In the genomic region with DNA sequence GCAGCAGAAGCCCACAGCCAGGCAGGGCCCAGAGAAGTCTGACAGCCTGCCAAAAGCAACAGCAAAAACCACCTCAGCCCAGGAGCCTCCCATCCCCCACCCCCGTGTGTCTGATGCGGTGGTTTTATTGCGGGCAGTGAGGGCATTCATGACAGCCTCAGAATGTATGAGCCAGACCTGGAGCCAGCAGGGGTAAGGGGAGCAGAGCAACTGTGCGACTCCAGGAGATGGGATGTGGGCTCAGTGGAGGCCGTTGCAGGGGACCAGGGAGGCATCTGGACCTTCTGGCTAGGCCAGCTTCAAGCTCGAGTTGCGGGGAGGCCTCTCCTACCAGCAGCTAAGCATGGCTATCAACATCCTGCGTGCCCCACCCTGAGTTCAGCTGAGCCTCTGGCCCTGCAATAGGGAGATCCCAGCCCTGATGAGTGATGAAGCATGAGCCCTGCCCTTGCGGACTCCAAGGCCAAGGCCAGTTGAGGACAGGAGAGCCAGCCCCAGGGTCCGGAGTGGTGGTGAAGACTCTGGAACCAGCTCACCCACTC, we compare ENCODE assay signal across 10 cellular contexts. TPM values are rescaled to one million over a fixed set of nuclear protein-coding genes. Genes with fewer than 3 reads are reported as not detected.
DNase-seq lines count a peak whose midpoint lies in the region; ATAC-seq and TF ChIP-seq lines count a peak whose summit lies in the region.
"Had no signal": no experiment of that assay in that cellular context is flagged by ENCODE, and none has a peak within 500 bp of the region (broad histone marks: within the 10 kb centered on the region; RNA-seq: fewer than 3 reads in every experiment).

No MANE protein-coding gene starts in this region.

- H3K14ac ChIP-seq in H9 (ENCODE audit: insufficient read depth, low read length) = no peak overlapping the region

- H2BK12ac ChIP-seq in H9 (ENCODE audit: insufficient read length, low read depth, low read length) = no peak overlapping the region

- H3K4me1 Mint-ChIP-seq in CD8-positive, alpha-beta T cell (ENCODE audit: low read depth) = peaks cover 57% of the 10 kb centered on the region
- peaks cover 15% of the 10 kb centered on the region for H3K4me1 Mint-ChIP-seq in activated T-cell treated with anti-CD3 and anti-CD28 coated beads, Interleukin-2, amount 50 U/mL, for 72 hours (ENCODE audit: low read depth)
- peaks cover 23% of the 10 kb centered on the region for H3K4me1 Mint-ChIP-seq in memory B cell
- H3K4me1 Mint-ChIP-seq in H9 = peaks cover 29 to 64% of the 10 kb centered on the region in 2 experiments

- no peak for TF ChIP-seq CTCF in CD8-positive, alpha-beta T cell (IDR thresholded peaks at IDR 0.05)
- TF ChIP-seq CTCF in Loucy (conservative IDR thresholded peaks at IDR 0.05; ENCODE audit: low read length) (no peak), H9 (conservative IDR thresholded peaks at IDR 0.05) (no peak)

- H2BK5ac ChIP-seq in H9 (ENCODE audit: insufficient read length, low read length) = no peak overlapping the region

- no peak overlapping the region for H2BK15ac ChIP-seq in H9 (ENCODE audit: low read depth, low read length)

- no peaks in the 10 kb centered on the region for H3K36me3 ChIP-seq in CD8-positive, alpha-beta T cell (ENCODE audit: insufficient read depth, low read length)
- no peaks in the 10 kb centered on the region for H3K36me3 ChIP-seq in Loucy (ENCODE audit: insufficient read depth, low read length)

- H3K9me3 ChIP-seq in CD8-positive, alpha-beta T cell (ENCODE audit: low read length) = no peaks in the 10 kb centered on the region
- no peaks in the 10 kb centered on the region for H3K9me3 ChIP-seq in Loucy (ENCODE audit: insufficient read depth, low read depth, low read length)
- H3K9me3 ChIP-seq in H9 (ENCODE audit: control insufficient read depth, low read depth, low read length) = no peaks in the 10 kb centered on the region

- H3K4me1 ChIP-seq in CD8-positive, alpha-beta T cell (ENCODE audit: insufficient read depth, low read length) = peaks cover 73% of the 10 kb centered on the region
- H3K4me1 ChIP-seq in Loucy (ENCODE audit: insufficient read depth, low read length, poor library complexity, severe bottlenecking) = peaks cover 82% of the 10 kb centered on the region
- no peaks in the 10 kb centered on the region; the same call in 1 of the 2 replicates for H3K4me1 ChIP-seq in H9 (ENCODE audit: insufficient read depth, low read length)

- peak overlapping the region; percentile 1 for H3K4me3 ChIP-seq in CD8-positive, alpha-beta T cell (ENCODE audit: low read depth, low read length)
- H3K4me3 ChIP-seq in Loucy (ENCODE audit: low read length, poor library complexity, severe bottlenecking) = peak overlapping the region; percentile 73

- peak; percentile 48 for ATAC-seq in CD8-positive, alpha-beta T cell
- ATAC-seq in activated T-cell treated with anti-CD3 and anti-CD28 coated beads, Interleukin-2, amount 50 U/mL, for 72 hours (replicated peaks in 1 of 2) = peak; percentile 53 to 68
- ATAC-seq in memory B cell (ENCODE audit: low read depth) (no peak), HG02970 (IDR thresholded peaks at IDR 0.05; ENCODE audit: low FRiP score, unreplicated experiment) (no peak)

- H3K4ac ChIP-seq in H9 (ENCODE audit: low read depth, low read length) = no peak overlapping the region

- H2AK5ac ChIP-seq in H9 (ENCODE audit: insufficient read length, low read length) = no peak overlapping the region

- H3F3A ChIP-seq in Loucy (ENCODE audit: low read depth) = peaks cover 12% of the 10 kb centered on the region

- no peaks in the 10 kb centered on the region for H3K9me2 ChIP-seq in Loucy (replicated peaks; ENCODE audit: low read depth, low read length)

- no peaks in the 10 kb centered on the region for H3K27me3 ChIP-seq in CD8-positive, alpha-beta T cell (ENCODE audit: insufficient read depth, low read length)
- no peaks in the 10 kb centered on the region for H3K27me3 ChIP-seq in Loucy (ENCODE audit: insufficient read depth, low read length, poor library complexity, severe bottlenecking)
- H3K27me3 ChIP-seq in H9 (ENCODE audit: insufficient read depth, low read length) = no peaks in the 10 kb centered on the region

- peak overlapping the region; percentile 79 for H3K27ac Mint-ChIP-seq in CD8-positive, alpha-beta T cell
- H3K27ac Mint-ChIP-seq in activated T-cell treated with anti-CD3 and anti-CD28 coated beads, Interleukin-2, amount 50 U/mL, for 72 hours = peak overlapping the region; percentile 22
- H3K27ac Mint-ChIP-seq in memory B cell (peak overlapping the region; percentile 56), H9 (no peak overlapping the region)

- H3K79me2 ChIP-seq in Loucy (ENCODE audit: insufficient read depth, low read length) (peaks cover 10% of the 10 kb centered on the region; the same call in 1 of the 2 replicates), H9 (ENCODE audit: insufficient read depth, low read length) (no peaks in the 10 kb centered on the region)

- H3T11ph ChIP-seq in H9 (ENCODE audit: low read length) = no peak overlapping the region

- peak; percentile 24 to 75 (median 32) for DNase-seq in CD8-positive, alpha-beta T cell
- DNase-seq in activated T-cell treated with anti-CD3 and anti-CD28 coated beads, Interleukin-2, amount 50 U/mL, for 72 hours = peak; percentile 42 to 48
- no peak for DNase-seq in memory B cell (ENCODE audit: low spot score in 2 of 2)
- DNase-seq in NCI-H146 treated with DMSO at 0.1 percent for 48 hours (lab: John Stamatoyannopoulos, UW; ENCODE audit: unreplicated experiment) = no peak
- DNase-seq in H9 = no peak
- no peak for DNase-seq in AG08396 (ENCODE audit: low spot score)
- DNase-seq: NCI-H1694 treated with DMSO at 0.1 percent for 48 hours had no signal

- no peak overlapping the region for H4K8ac ChIP-seq in H9 (replicated peaks; ENCODE audit: insufficient read length, low read depth, low read length)

- no CpG with 5 or more reads among the region's 10 CpGs for WGBS in H9 (ENCODE audit: extremely low coverage, insufficient read length, low lambda C conversion rate)

- H3K27ac ChIP-seq in CD8-positive, alpha-beta T cell (ENCODE audit: low read depth, low read length) = peak overlapping the region; percentile 30
- H3K27ac ChIP-seq in H9 (ENCODE audit: insufficient read length, low read depth, low read length) = no peak overlapping the region

- H4K91ac ChIP-seq in H9 (ENCODE audit: insufficient read length, low read depth, low read length) = no peak overlapping the region

- H3K56ac ChIP-seq in H9 (ENCODE audit: insufficient read length, low read depth, low read length) = no peak overlapping the region

- intact Hi-C loops in CD8-positive, alpha-beta T cell (cut with DNase I, micrococcal nuclease) = no loop called here

- no peaks in the 10 kb centered on the region for H3K79me1 ChIP-seq in H9 (ENCODE audit: insufficient read depth, low read depth, low read length, poor library complexity, severe bottlenecking)

- peak overlapping the region; percentile 94 for H3K4me2 ChIP-seq in Loucy (ENCODE audit: low read depth, low read length, poor library complexity, severe bottlenecking)
- H3K4me2 ChIP-seq in H9 (ENCODE audit: insufficient read depth, insufficient read length, low read length) = no peak overlapping the region

- H4K20me1 ChIP-seq in Loucy (ENCODE audit: insufficient read depth, low read length, poor library complexity, severe bottlenecking) (no peaks in the 10 kb centered on the region), H9 (ENCODE audit: control insufficient read depth, insufficient read depth, insufficient read length) (no peaks in the 10 kb centered on the region)

- H3K9ac ChIP-seq in Loucy (ENCODE audit: low read depth, low read length, poor library complexity, severe bottlenecking) (peak overlapping the region; percentile 84), H9 (ENCODE audit: extremely low read depth, insufficient read length, low read length) (no peak overlapping the region)

- no peaks in the 10 kb centered on the region for H3K23me2 ChIP-seq in H9 (ENCODE audit: insufficient read length, low read depth, low read length, poor library complexity, severe bottlenecking)

- POLR2A ChIA-PET in CD8-positive, alpha-beta T cell (lab: Charles Lee) = no interaction called here

- H2AFZ ChIP-seq in Loucy (ENCODE audit: low read length) (no peak overlapping the region), H9 (ENCODE audit: low read length) (no peak overlapping the region)

- H3K4me3 Mint-ChIP-seq in CD8-positive, alpha-beta T cell = peak overlapping the region; percentile 60
- peak overlapping the region; percentile 9 to 35 for H3K4me3 Mint-ChIP-seq in activated T-cell treated with anti-CD3 and anti-CD28 coated beads, Interleukin-2, amount 50 U/mL, for 72 hours
- H3K4me3 Mint-ChIP-seq in memory B cell (no peak overlapping the region), H9 (no peak overlapping the region; a peak in 1 of 5 replicates)

- H3K18ac ChIP-seq in H9 (ENCODE audit: insufficient read length, low read depth, low read length) = no peak overlapping the region

- no peak overlapping the region for H2BK20ac ChIP-seq in H9 (ENCODE audit: low read depth, low read length, poor library complexity, severe bottlenecking)

- CTCF ChIA-PET in CD8-positive, alpha-beta T cell (lab: Charles Lee) = interaction anchor here (0.9 to 2.2 kb wide), 3 partner anchors 8 to 188 kb away, joined by 3 to 7 read pairs (median 4); no protein-coding TSS in a partner anchor

- H3K9me3 Mint-ChIP-seq in CD8-positive, alpha-beta T cell = no peaks in the 10 kb centered on the region
- no peaks in the 10 kb centered on the region for H3K9me3 Mint-ChIP-seq in activated T-cell treated with anti-CD3 and anti-CD28 coated beads, Interleukin-2, amount 50 U/mL, for 72 hours
- H3K9me3 Mint-ChIP-seq in memory B cell (no peaks in the 10 kb centered on the region), H9 (no peaks in the 10 kb centered on the region)

- H3K36me3 Mint-ChIP-seq in CD8-positive, alpha-beta T cell = no peaks in the 10 kb centered on the region
- H3K36me3 Mint-ChIP-seq in activated T-cell treated with anti-CD3 and anti-CD28 coated beads, Interleukin-2, amount 50 U/mL, for 72 hours (ENCODE audit: insufficient read depth in 2 of 2) = no peaks in the 10 kb centered on the region
- H3K36me3 Mint-ChIP-seq in memory B cell = no peaks in the 10 kb centered on the region
- H3K36me3 Mint-ChIP-seq in H9 (ENCODE audit: insufficient read depth in 1 of 3, low read depth in 3 of 3) = no peaks in the 10 kb centered on the region

- no peak overlapping the region for H3K23ac ChIP-seq in H9 (ENCODE audit: insufficient read length, low read depth, low read length)

- no peak overlapping the region for H2BK120ac ChIP-seq in H9 (ENCODE audit: low read depth, low read length, poor library complexity, severe bottlenecking)

- no peak overlapping the region for H4K5ac ChIP-seq in H9 (ENCODE audit: insufficient read length, low read depth, low read length)

- no peaks in the 10 kb centered on the region for H3K27me3 Mint-ChIP-seq in CD8-positive, alpha-beta T cell (ENCODE audit: low read depth)
- no peaks in the 10 kb centered on the region for H3K27me3 Mint-ChIP-seq in activated T-cell treated with anti-CD3 and anti-CD28 coated beads, Interleukin-2, amount 50 U/mL, for 72 hours (ENCODE audit: low read depth)
- peaks cover under 1% of the 10 kb centered on the region for H3K27me3 Mint-ChIP-seq in memory B cell
- H3K27me3 Mint-ChIP-seq in H9 (ENCODE audit: low read depth) = peaks cover 11% of the 10 kb centered on the region

RNA-seq across cellular contexts. Expression of gene CYP11A1, which starts 52.5 kb away (rescaled TPM):
- not detected for total RNA-seq in CD8-positive, alpha-beta T cell
- under 1 TPM; 0.21 to 0.26 TPM for total RNA-seq in activated T-cell treated with anti-CD3 and anti-CD28 coated beads, Interleukin-2, amount 50 U/mL, for 72 hours
- total RNA-seq in H9 (2021) = 1.7 and 2.3 TPM in 2 replicates
- total RNA-seq: SK-MEL-5 had no signal

Comparison
In these comparisons a context has a peak if more than half of its experiments do, and no peak if none do; other contexts are left out.
1. ATAC-seq: peak in CD8-positive, alpha-beta T cell (single experiment) and activated T-cell treated with anti-CD3 and anti-CD28 coated beads, Interleukin-2, amount 50 U/mL, for 72 hours (2 of 2); none in memory B cell (single experiment) and HG02970 (single experiment).
2. DNase-seq: peak in CD8-positive, alpha-beta T cell (7 of 7) and activated T-cell treated with anti-CD3 and anti-CD28 coated beads, Interleukin-2, amount 50 U/mL, for 72 hours (2 of 2); none in memory B cell (0 of 2), NCI-H146 treated with DMSO at 0.1 percent for 48 hours (single experiment), H9 (single experiment) and AG08396 (single experiment).
3. H3K27ac Mint-ChIP-seq: peak in CD8-positive, alpha-beta T cell (single experiment), activated T-cell treated with anti-CD3 and anti-CD28 coated beads, Interleukin-2, amount 50 U/mL, for 72 hours (single experiment) and memory B cell (single experiment); none in H9 (0 of 3).
4. H3K4me3 Mint-ChIP-seq: peak in CD8-positive, alpha-beta T cell (single experiment) and activated T-cell treated with anti-CD3 and anti-CD28 coated beads, Interleukin-2, amount 50 U/mL, for 72 hours (2 of 2); none in memory B cell (single experiment) and H9 (0 of 2).